Comparison of ENCODE assay signal across 26 cellular contexts in genomic region chr4:162837241-162837640, GRCh38.
"Had no signal": no experiment of that assay in that cellular context is flagged by ENCODE, and none has a peak within 500 bp of the region (broad histone marks: within the 10 kb centered on the region; RNA-seq: fewer than 3 reads in every experiment).

No MANE protein-coding gene starts in this region.

- H3K36me3 ChIP-seq: ascending aorta, cardiac muscle cell, SJSA1 had no signal

- FAIRE-seq: TTC549 had no signal

- ATAC-seq: activated CD4-positive, alpha-beta T cell treated with anti-CD3 and anti-CD28 coated beads for 36 hours; activated CD8-positive, alpha-beta T cell treated with anti-CD3 and anti-CD28 coated beads, Interleukin-2, amount 10 ng/mL, durations not matched to agents 7 days and 5 days; Panc1 had no signal

- H3K4me1 ChIP-seq: ascending aorta, SJSA1 had no signal

- H3K27me3 ChIP-seq: ascending aorta, cardiac muscle cell, SJSA1 had no signal

- H3K9me3 ChIP-seq: ascending aorta, SJSA1 had no signal

- DNase-seq: activated CD4-positive, alpha-beta T cell treated with anti-CD3 and anti-CD28 coated beads for 36 hours; activated CD4-positive, alpha-beta T cell treated with anti-CD3 and anti-CD28 coated beads, Interleukin-2, amount 10 ng/mL, durations not matched to agents 7 days and 5 days; activated CD4-positive, alpha-beta T cell treated with anti-CD3 and anti-CD28 coated beads, Interleukin-2, amount 50 U/mL, for 48 hours; activated CD8-positive, alpha-beta T cell treated with anti-CD3 and anti-CD28 coated beads, Interleukin-2, amount 10 ng/mL, durations not matched to agents 7 days and 5 days; activated gamma-delta T cell; activated naive CD4-positive, alpha-beta T cell treated with Interleukin-2 at 50 U/mL for 16 hours; activated naive CD8-positive, alpha-beta T cell treated with anti-CD3 and anti-CD28 coated beads, Interleukin-2, amount 10 ng/mL, durations not matched to agents 7 days and 5 days; activated T-cell treated with anti-CD3 and anti-CD28 coated beads, Interleukin-2, amount 50 U/mL, for 24 hours; MM.1S; MV-4-11; NCI-H1092; NCI-H1436 treated with DMSO at 0.1 percent for 48 hours; NCI-H1694 treated with DMSO at 0.1 percent for 48 hours; NCI-H2029; NCI-H2171 treated with DMSO at 0.1 percent for 48 hours; NCI-H2227 treated with DMSO at 0.1 percent for 48 hours; NCI-H446; NCI-H510A treated with DMSO at 0.1 percent for 48 hours; SHP77 treated with DMSO at 0.1 percent for 48 hours; SK-N-SH had no signal

- H3K4me3 ChIP-seq: ascending aorta, cardiac muscle cell, SJSA1 had no signal

- H3K27ac ChIP-seq: ascending aorta, cardiac muscle cell, KMS-11, SJSA1 had no signal
